ENCODE assay signal across 8 cellular contexts in the genomic region with DNA sequence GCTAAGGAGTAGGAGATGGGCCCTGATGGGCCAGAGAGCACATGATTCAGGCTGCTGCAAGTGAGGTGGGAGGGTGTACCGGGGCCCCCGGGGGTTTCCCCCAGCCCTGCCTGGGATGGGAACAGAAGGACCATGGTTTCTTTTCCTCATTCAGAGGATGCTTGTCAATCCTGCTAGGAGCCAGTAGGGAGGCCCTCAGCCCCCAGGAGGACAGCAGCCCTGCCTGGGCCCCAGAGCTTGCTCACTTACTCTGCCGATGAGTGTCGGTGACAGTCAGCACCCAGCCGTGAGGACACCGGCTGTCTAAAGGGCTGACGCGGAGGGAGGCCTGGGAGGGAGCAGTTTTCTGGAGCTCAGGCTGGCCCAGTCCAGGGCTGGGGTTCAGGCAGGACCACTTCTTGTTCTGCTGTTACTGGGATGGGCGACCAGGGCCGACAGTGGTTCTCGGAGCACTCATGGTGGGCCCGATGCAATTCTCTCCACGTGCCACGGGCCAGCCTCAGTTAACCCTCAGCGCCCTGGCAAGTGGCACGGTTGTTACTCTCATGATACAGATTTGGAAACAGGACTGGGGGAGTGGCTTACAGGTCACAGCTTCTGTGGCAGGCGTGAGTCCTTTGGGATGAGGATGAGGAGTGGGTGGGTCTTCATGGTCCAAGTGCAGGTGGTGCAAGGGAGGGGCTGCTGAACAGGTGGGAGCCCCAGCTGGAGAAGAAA. TPM values are rescaled to one million over a fixed set of nuclear protein-coding genes. Genes with fewer than 3 reads are reported as not detected.
DNase-seq lines count a peak whose midpoint lies in the region; ATAC-seq and TF ChIP-seq lines count a peak whose summit lies in the region.

No MANE protein-coding gene starts in this region.

- ATAC-seq in T-cell (replicated peaks in 1 of 4) (no peak), HG03469 (IDR thresholded peaks at IDR 0.05; ENCODE audit: unreplicated experiment) (no peak)

- CTCF ChIA-PET in T-cell (lab: Charles Lee), result no interaction called here

- TF ChIP-seq POLR2A in uterus (IDR thresholded peaks at IDR 0.05), result no peak

- no peaks in the 10 kb centered on the region for H3K36me3 Mint-ChIP-seq in T-cell

- no peaks in the 10 kb centered on the region for H3K9me3 Mint-ChIP-seq in T-cell

- H3K27ac Mint-ChIP-seq in T-cell, result peak overlapping the region; percentile 71 to 79

- no peaks in the 10 kb centered on the region for H3K27me3 ChIP-seq in cardiac muscle cell
- H3K27me3 ChIP-seq in uterus, result no peaks in the 10 kb centered on the region

- intact Hi-C loops in uterus (cut with DNase I; ENCODE audit: low total_unique reads), result no loop called here

- H3K27ac ChIP-seq in cardiac muscle cell (peak overlapping the region; percentile 50), skin epidermis (peak overlapping the region in 8 of 21 experiments; percentile 5 to 92 (median 38)), uterus (no peak overlapping the region)

- peaks cover 31 to 50% (median 40%) of the 10 kb centered on the region in 3 donors for H3K4me1 Mint-ChIP-seq in T-cell

- H3K36me3 ChIP-seq in cardiac muscle cell, result no peaks in the 10 kb centered on the region
- H3K36me3 ChIP-seq in uterus, result no peaks in the 10 kb centered on the region

- H3K9me3 ChIP-seq in cardiac muscle cell (ENCODE audit: low read depth) (no peaks in the 10 kb centered on the region), uterus (no peaks in the 10 kb centered on the region)

- peak overlapping the region; percentile 76 to 85 (median 80) for H3K4me3 Mint-ChIP-seq in T-cell

- DNase-seq in NCI-H2227 (lab: John Stamatoyannopoulos, UW; ENCODE audit: unreplicated experiment), result peak; percentile 20
- no peak for DNase-seq in NCI-H2227 treated with DMSO at 0.1 percent for 48 hours (lab: John Stamatoyannopoulos, UW)
- no peak for DNase-seq in T-cell
- peak in 1 of 2 donors; percentile 74 for DNase-seq in cardiac muscle cell (ENCODE audit: low read depth in 1 of 2, low spot score in 1 of 2)
- DNase-seq in NCI-H2107 treated with DMSO at 0.1 percent for 48 hours (lab: John Stamatoyannopoulos, UW; ENCODE audit: unreplicated experiment), result no peak
- DNase-seq in uterus, result no peak

- H3K4me1 ChIP-seq in cardiac muscle cell (ENCODE audit: low read depth) (peaks cover 18% of the 10 kb centered on the region), uterus (peaks cover 0 to 21% of the 10 kb centered on the region in 2 donors)

- H3K4me3 ChIP-seq in cardiac muscle cell, result no peak overlapping the region
- H3K4me3 ChIP-seq in skin epidermis, result peak overlapping the region in 5 of 7 experiments; percentile 66 to 89 (median 82)
- no peak overlapping the region for H3K4me3 ChIP-seq in uterus

- TF ChIP-seq CTCF in cardiac muscle cell (IDR thresholded peaks at IDR 0.05; ENCODE audit: low read depth, low read length) (no peak), uterus (IDR thresholded peaks at IDR 0.05) (no peak)

- no peaks in the 10 kb centered on the region for H3K27me3 Mint-ChIP-seq in T-cell

- POLR2A ChIA-PET in T-cell (lab: Charles Lee), result no interaction called here

RNA-seq across cellular contexts. Expression of a gene that starts 1.8 kb away (rescaled TPM):
- total RNA-seq in T-cell, result 100 to 1,000 TPM in 3 of 5 donors, 10 to 100 TPM in 2; 54.7 to 123 (median 103) TPM
- 53.0 and 82.9 TPM in 2 replicates for total RNA-seq in cardiac muscle cell
- 73.9 and 91.8 TPM in 2 replicates for polyA plus RNA-seq in cardiac muscle cell
- total RNA-seq in uterus, result 10 to 100 TPM; 10.3 to 25.1 (median 21.3) TPM

RNA-seq across cellular contexts. Expression of a gene that starts 11.5 kb away (rescaled TPM):
- total RNA-seq in T-cell, result 100 to 1,000 TPM; 113 to 124 (median 121) TPM
- total RNA-seq in cardiac muscle cell, result 65.7 and 93.8 TPM in 2 replicates
- 55.5 and 60.3 TPM in 2 replicates for polyA plus RNA-seq in cardiac muscle cell
- 100 to 1,000 TPM in 1 of 4 donors, 10 to 100 TPM in 3; 32.6 to 109 (median 74.9) TPM for total RNA-seq in uterus

RNA-seq across cellular contexts. Expression of a gene that starts 17.0 kb away (rescaled TPM):
- 10 to 100 TPM; 18.7 to 42.0 (median 33.3) TPM for total RNA-seq in T-cell
- 30.6 and 35.3 TPM in 2 replicates for total RNA-seq in cardiac muscle cell
- 48.1 and 49.0 TPM in 2 replicates for polyA plus RNA-seq in cardiac muscle cell
- total RNA-seq in uterus, result 10 to 100 TPM; 14.7 to 26.4 (median 16.3) TPM

RNA-seq across cellular contexts. Expression of a gene that starts 28.6 kb away (rescaled TPM):
- total RNA-seq in T-cell (10 to 100 TPM; 45.0 to 71.0 (median 66.3) TPM), cardiac muscle cell (57.3 and 65.6 TPM in 2 replicates), uterus (10 to 100 TPM; 31.3 to 42.4 (median 38.4) TPM)
- polyA plus RNA-seq in cardiac muscle cell, result 61.2 and 78.4 TPM in 2 replicates

RNA-seq across cellular contexts. Expression of a gene that starts 55.6 kb away (rescaled TPM):
- 100 to 1,000 TPM in 2 of 5 donors, 10 to 100 TPM in 3; 33.0 to 158 (median 85.4) TPM for total RNA-seq in T-cell
- total RNA-seq in cardiac muscle cell, result 70.2 and 98.6 TPM in 2 replicates
- 93.1 and 111 TPM in 2 replicates for polyA plus RNA-seq in cardiac muscle cell
- total RNA-seq in uterus, result 10 to 100 TPM in 3 of 4 donors, 1 to 10 TPM in 1; 8.6 to 47.9 (median 30.5) TPM

Comparison
In these comparisons a context has a peak if more than half of its experiments do, and no peak if none do; other contexts are left out.
1. H3K4me3 ChIP-seq: peak in skin epidermis (5 of 7); none in cardiac muscle cell (single experiment) and uterus (0 of 2).